ENCODE assay signal across 27 cellular contexts in genomic region chr4:3788366-3788660, GRCh38. TPM values are rescaled to one million over a fixed set of nuclear protein-coding genes. Genes with fewer than 3 reads are reported as not detected.
"Had no signal": no experiment of that assay in that cellular context is flagged by ENCODE, and none has a peak within 500 bp of the region (broad histone marks: within the 10 kb centered on the region; RNA-seq: fewer than 3 reads in every experiment).

No MANE protein-coding gene starts in this region.

- H3K9me3 Mint-ChIP-seq: type B pancreatic cell had no signal

- H3K9me3 ChIP-seq: left lung, mucosa of descending colon, pancreas, prostate gland, sigmoid colon, spleen, vagina had no signal

- DNase-seq: hippocampal formation; left colon; mesendoderm; midbrain; mucosa of descending colon; naive thymus-derived CD4-positive, alpha-beta T cell; nucleus accumbens; retina; sigmoid colon; small intestine; spleen; stimulated activated CD4-positive, alpha-beta T cell treated with anti-CD3 and anti-CD28 coated beads, Interleukin-4, amount 100 ng/mL, for 4 hours; stimulated activated CD8-positive, alpha-beta memory T cell treated with anti-CD3 and anti-CD28 coated beads, Interleukin-4, amount 100 ng/mL, for 48 hours; stimulated activated naive CD4-positive, alpha-beta T cell treated with Interleukin-2 at 50 U/mL for 16 hours; stimulated activated naive CD8-positive, alpha-beta T cell treated with anti-CD3 and anti-CD28 coated beads, Interleukin-15, amount 100 ng/mL, for 72 hours; substantia nigra had no signal

- H3K4me1 ChIP-seq: left lung, prostate gland, sigmoid colon, spleen, tibial nerve had no signal

- H3K4me3 Mint-ChIP-seq: naive thymus-derived CD4-positive, alpha-beta T cell; natural killer cell treated with Interleukin-12 subunit alpha and Interleukin-12 subunit beta and Interleukin-15 and Interleukin-18, amount 100 ng/mL, for 72 hours; stimulated activated memory B cell treated with anti-CD40 and anti-IgM and Interleukin-4, amounts not matched to agents 10 μg/mL and 1 μg/mL and 100 μg/mL, for 72 hours; stimulated activated naive CD8-positive, alpha-beta T cell treated with anti-CD3 and anti-CD28 coated beads, Interleukin-15, amount 100 ng/mL, for 72 hours; type B pancreatic cell had no signal

- H3K36me3 Mint-ChIP-seq: natural killer cell treated with Interleukin-12 subunit alpha and Interleukin-12 subunit beta and Interleukin-15 and Interleukin-18, amount 100 ng/mL, for 72 hours; stimulated activated memory B cell treated with anti-CD40 and anti-IgM and Interleukin-4, amounts not matched to agents 10 μg/mL and 1 μg/mL and 100 μg/mL, for 72 hours; type B pancreatic cell had no signal

- ATAC-seq: left colon; left lung; mucosa of descending colon; naive thymus-derived CD4-positive, alpha-beta T cell; natural killer cell treated with Interleukin-12 subunit alpha and Interleukin-12 subunit beta and Interleukin-15 and Interleukin-18, amount 100 ng/mL, for 72 hours; pancreas; right cardiac atrium; stimulated activated naive CD8-positive, alpha-beta T cell treated with anti-CD3 and anti-CD28 coated beads, Interleukin-15, amount 100 ng/mL, for 72 hours had no signal

- FAIRE-seq: keratinocyte, pancreas, small intestine had no signal

- H3K36me3 ChIP-seq: left lung, pancreas, prostate gland, sigmoid colon, spleen, tibial nerve, vagina had no signal

- H3K27ac ChIP-seq: left lung, pancreas, prostate gland, sigmoid colon, spleen, tibial nerve, vagina had no signal

- H3K27me3 ChIP-seq: pancreas, vagina had no signal

- H3K27ac Mint-ChIP-seq: naive thymus-derived CD4-positive, alpha-beta T cell; natural killer cell treated with Interleukin-12 subunit alpha and Interleukin-12 subunit beta and Interleukin-15 and Interleukin-18, amount 100 ng/mL, for 72 hours; stimulated activated memory B cell treated with anti-CD40 and anti-IgM and Interleukin-4, amounts not matched to agents 10 μg/mL and 1 μg/mL and 100 μg/mL, for 72 hours; type B pancreatic cell had no signal

- H3K4me3 ChIP-seq: left lung, lung, mucosa of descending colon, pancreas, prostate gland, sigmoid colon, spleen, tibial nerve, vagina had no signal

- H3K4me1 Mint-ChIP-seq: naive thymus-derived CD4-positive, alpha-beta T cell; stimulated activated memory B cell treated with anti-CD40 and anti-IgM and Interleukin-4, amounts not matched to agents 10 μg/mL and 1 μg/mL and 100 μg/mL, for 72 hours; stimulated activated naive CD8-positive, alpha-beta T cell treated with anti-CD3 and anti-CD28 coated beads, Interleukin-15, amount 100 ng/mL, for 72 hours had no signal

RNA-seq across cellular contexts. Expression of gene ADRA2C, which starts 22.1 kb away (rescaled TPM):
- total RNA-seq: naive thymus-derived CD4-positive, alpha-beta T cell; natural killer cell treated with Interleukin-12 subunit alpha and Interleukin-12 subunit beta and Interleukin-15 and Interleukin-18, amount 100 ng/mL, for 72 hours had no signal
- polyA plus RNA-seq: naive thymus-derived CD4-positive, alpha-beta T cell had no signal
